Comparison of ENCODE assay signal across 8 cellular contexts in the genomic region with DNA sequence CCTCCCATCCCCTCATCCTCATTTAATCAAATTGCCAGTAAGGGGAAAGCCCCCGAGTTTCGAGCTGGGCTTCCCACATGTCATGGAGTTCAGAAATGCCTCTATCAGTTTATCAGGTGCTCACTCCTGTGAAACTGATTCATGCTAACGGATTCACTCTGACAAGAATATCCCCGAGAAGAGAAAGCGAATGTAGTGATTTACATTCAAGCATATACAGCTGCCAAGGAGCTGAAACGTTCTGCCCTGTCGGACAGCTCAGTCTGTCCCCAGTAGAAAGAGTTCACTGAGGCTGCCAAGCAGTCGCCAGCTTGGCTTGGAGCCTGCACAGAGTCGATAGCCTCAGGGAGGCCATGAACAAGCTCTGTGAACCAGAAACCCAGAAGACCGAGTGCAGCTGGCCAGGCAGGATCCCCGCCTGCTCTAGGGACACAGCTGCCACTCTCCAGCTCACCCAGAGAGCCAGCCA.
A peak's percentile ranks its signal among the peaks of the same experiment; 100 is the strongest.
DNase-seq lines count a peak whose midpoint lies in the region; ATAC-seq and TF ChIP-seq lines count a peak whose summit lies in the region.

No MANE protein-coding gene starts in this region.

- no peak for TF ChIP-seq POLR2A in spleen (IDR thresholded peaks at IDR 0.05)

- H3K4me1 ChIP-seq in spleen = peaks cover 0 to 24% (median 3%) of the 10 kb centered on the region in 6 donors

- ATAC-seq in GM18873 (IDR thresholded peaks at IDR 0.05; ENCODE audit: low FRiP score, unreplicated experiment) (peak; percentile 91), HG02973 (IDR thresholded peaks at IDR 0.05; ENCODE audit: unreplicated experiment) (peak; percentile 83)

- no peak overlapping the region for H3K4me3 Mint-ChIP-seq in endothelial cell (ENCODE audit: unreplicated experiment)

- H3K36me3 ChIP-seq in spleen = no peaks in the 10 kb centered on the region

- no peaks in the 10 kb centered on the region for H3K9me3 ChIP-seq in spleen

- no peaks in the 10 kb centered on the region for H3K27me3 ChIP-seq in spleen (replicated peaks in 1 of 7)

- WGBS in spleen, 5 donors = 65 to 71% (median 67%) methylated on average over 11 of the region's 11 CpGs

- no peaks in the 10 kb centered on the region for H3K9me3 Mint-ChIP-seq in endothelial cell (ENCODE audit: unreplicated experiment)

- no peak overlapping the region for H3K4me3 ChIP-seq in spleen

- intact Hi-C loops in spleen (cut with DNase I; ENCODE audit: low total_unique reads) = no loop called here

- peaks cover 12% of the 10 kb centered on the region for H3K27me3 Mint-ChIP-seq in endothelial cell (ENCODE audit: unreplicated experiment)

- H3K4me1 Mint-ChIP-seq in endothelial cell (ENCODE audit: unreplicated experiment) = peaks cover 8% of the 10 kb centered on the region

- no peak overlapping the region for H3K27ac Mint-ChIP-seq in endothelial cell (ENCODE audit: unreplicated experiment)

- peaks cover 3% of the 10 kb centered on the region for H3K36me3 Mint-ChIP-seq in endothelial cell (ENCODE audit: low read depth, unreplicated experiment)

- TF ChIP-seq CTCF in 22Rv1 (IDR thresholded peaks at IDR 0.05) (no peak), endothelial cell (IDR thresholded peaks at IDR 0.05; ENCODE audit: unreplicated experiment) (no peak), spleen (IDR thresholded peaks at IDR 0.05 in 8 of 11, conservative IDR thresholded peaks at IDR 0.05 in 3 of 11) (no peak)

- peak overlapping the region; percentile 33; the same call in 1 of the 2 replicates for H3K27ac ChIP-seq in 22Rv1
- no peak overlapping the region for H3K27ac ChIP-seq in spleen

- peak; percentile 19 for DNase-seq in SHP77 treated with DMSO at 0.1 percent for 48 hours (lab: John Stamatoyannopoulos, UW)
- peak; percentile 94 for DNase-seq in medulla oblongata (ENCODE audit: extremely low spot score)
- no peak for DNase-seq in endothelial cell (ENCODE audit: low spot score)
- no peak for DNase-seq in spleen
- no peak for DNase-seq in NCI-H2171 treated with DMSO at 0.1 percent for 48 hours (lab: John Stamatoyannopoulos, UW)

Comparison
In these comparisons a context has a peak if more than half of its experiments do, and no peak if none do; other contexts are left out.
1. DNase-seq: peak in SHP77 treated with DMSO at 0.1 percent for 48 hours (single experiment) and medulla oblongata (single experiment); none in endothelial cell (single experiment), spleen (single experiment) and NCI-H2171 treated with DMSO at 0.1 percent for 48 hours (single experiment).